Comparison of ENCODE assay signal across 15 cellular contexts in the genomic region with DNA sequence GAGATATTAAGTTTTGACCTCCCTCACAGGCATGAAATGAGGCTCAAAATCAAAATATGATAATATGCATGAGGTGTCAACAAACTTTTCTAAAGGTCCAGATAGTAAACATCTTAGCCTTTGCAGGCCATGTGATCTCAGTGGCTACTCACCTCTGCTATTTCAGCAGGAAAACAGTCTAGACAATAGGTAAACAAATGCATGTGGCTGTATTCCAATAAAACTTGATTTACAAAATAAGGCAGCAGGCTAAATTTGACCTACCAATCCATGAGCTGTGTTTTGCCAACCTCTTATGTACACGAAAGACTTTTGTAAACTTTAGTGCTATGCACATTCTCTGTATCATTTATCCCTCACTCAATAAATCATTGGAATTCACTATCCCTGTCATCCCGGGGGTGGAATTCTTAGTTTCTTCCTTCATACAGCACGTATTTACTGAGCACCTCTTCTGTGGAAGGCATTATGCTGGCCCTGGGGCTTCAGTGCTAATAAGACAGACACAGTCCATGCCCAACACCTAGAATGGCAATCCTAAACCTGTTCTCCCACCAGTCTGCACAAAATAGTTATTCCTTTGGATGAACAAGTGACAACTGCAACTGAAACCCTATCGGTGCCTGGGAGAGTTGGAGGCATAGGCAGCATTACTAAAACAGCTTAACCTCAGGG.
DNase-seq lines count a peak whose midpoint lies in the region; ATAC-seq and TF ChIP-seq lines count a peak whose summit lies in the region.
"Had no signal": no experiment of that assay in that cellular context is flagged by ENCODE, and none has a peak within 500 bp of the region (broad histone marks: within the 10 kb centered on the region; RNA-seq: fewer than 3 reads in every experiment).

No MANE protein-coding gene starts in this region.

- no peaks in the 10 kb centered on the region for H3K27me3 ChIP-seq in iPS-15b (ENCODE audit: control insufficient read depth, insufficient read depth, low read length)

- peaks cover 37% of the 10 kb centered on the region for H3K4me1 ChIP-seq in iPS-15b (ENCODE audit: control insufficient read depth, insufficient read depth, low read length)

- H3K4me3 ChIP-seq in iPS-15b (ENCODE audit: low read depth, low read length): peak overlapping the region; percentile 7
- H3K4me3 ChIP-seq: BLaER1 treated with 17β-estradiol and CSF1 and Interleukin-3, amounts not matched to agents 10 nM and 100 nM had no signal

- no peaks in the 10 kb centered on the region for H3K9me3 ChIP-seq in iPS-15b (ENCODE audit: control insufficient read depth, insufficient read depth, low read length)

- H3K36me3 ChIP-seq in iPS-15b (ENCODE audit: control insufficient read depth, insufficient read depth, low read length): no peaks in the 10 kb centered on the region
- H3K36me3 ChIP-seq: BLaER1 treated with 17β-estradiol and CSF1 and Interleukin-3, amounts not matched to agents 10 nM and 100 nM had no signal

- H3K9ac ChIP-seq in iPS-15b (ENCODE audit: low read depth, low read length): no peak overlapping the region
- H3K9ac ChIP-seq: BLaER1 treated with 17β-estradiol and CSF1 and Interleukin-3, amounts not matched to agents 10 nM and 100 nM had no signal

- ATAC-seq in SK-N-SH treated with all-trans-retinoic acid at 6 μM for 48 hours (peak; percentile 15; the same call in 2 of the 3 replicates), HG02571 (IDR thresholded peaks at IDR 0.05; ENCODE audit: unreplicated experiment) (no peak)
- ATAC-seq: HepG2 had no signal

- DNase-seq in NCI-H345 (lab: John Stamatoyannopoulos, UW) (peak; percentile 45), NCI-H345 treated with DMSO at 0.1 percent for 48 hours (lab: John Stamatoyannopoulos, UW; ENCODE audit: unreplicated experiment) (no peak), SHP77 treated with DMSO at 0.1 percent for 48 hours (lab: John Stamatoyannopoulos, UW) (no peak), foreskin melanocyte (no peak), COLO829 (ENCODE audit: low spot score) (no peak)
- DNase-seq: NCI-H1417 treated with DMSO at 0.1 percent for 48 hours; NCI-H2029 treated with DMSO at 0.1 percent for 48 hours; NCI-H524 treated with DMSO at 0.1 percent for 48 hours; NK-92 treated with Interleukin-12 subunit alpha and Interleukin-12 subunit beta, amount 100 ng/mL, for 24 hours; OCI-M1 had no signal

TF ChIP-seq in SK-N-SH treated with all-trans-retinoic acid at 6 μM for 48 hours, 23 proteins besides CTCF, POLR2A, EP300 and RAD21:
- no peak for TF ChIP-seq TCF4 (CRISPR knock-in tag; IDR thresholded peaks at IDR 0.05; ENCODE audit: borderline replicate concordance)
